ENCODE assay signal across 18 cellular contexts in genomic region chr5:105475401-105475800, GRCh38.
DNase-seq lines count a peak whose midpoint lies in the region; ATAC-seq, FAIRE-seq and TF ChIP-seq lines count a peak whose summit lies in the region.
"Had no signal": no experiment of that assay in that cellular context is flagged by ENCODE, and none has a peak within 500 bp of the region (broad histone marks: within the 10 kb centered on the region; RNA-seq: fewer than 3 reads in every experiment).

No MANE protein-coding gene starts in this region.

- H3K27me3 ChIP-seq in HepG2 (ENCODE audit: control insufficient read depth in 1 of 2, insufficient read depth in 2 of 2, low read length in 2 of 2) (no peaks in the 10 kb centered on the region), right lobe of liver (no peaks in the 10 kb centered on the region), SJCRH30 (no peaks in the 10 kb centered on the region)

- ATAC-seq in HepG2 (no peak), right lobe of liver (no peak)

- no peak overlapping the region for H3K4me3 Mint-ChIP-seq in activated CD4-positive, alpha-beta T cell treated with anti-CD3 and anti-CD28 coated beads, Interleukin-2, amount 10 ng/mL, durations not matched to agents 24 days and 14 days
- H3K4me3 Mint-ChIP-seq: IgD-negative memory B cell had no signal

- FAIRE-seq in HepG2 (lab: Jason Lieb, UNC) = no peak
- FAIRE-seq: GM12892 had no signal

- no TSS peak for BruUV-seq in HepG2 (replicated peaks; lab: Mats Ljungman, UMichigan)

- H3K4me1 ChIP-seq in HepG2 (ENCODE audit: insufficient read depth, low read length) (no peaks in the 10 kb centered on the region), right lobe of liver (no peaks in the 10 kb centered on the region), SJCRH30 (no peaks in the 10 kb centered on the region)
- H3K4me1 ChIP-seq: Caco-2, HAP-1 had no signal

- H3K9ac ChIP-seq in HepG2 (ENCODE audit: insufficient read depth, low read depth, low read length) = no peak overlapping the region

- 8% methylated on average over 2 of the region's 3 CpGs for WGBS in HepG2 (ENCODE audit: low lambda C conversion rate)
- whole genome bisulfite sequencing in right lobe of liver (ENCODE audit: insufficient coverage, low coverage, low lambda C conversion rate, missing lambda C conversion rate) = 33% methylated on average over 2 of the region's 3 CpGs

- no peaks in the 10 kb centered on the region for H3K9me3 Mint-ChIP-seq in activated CD4-positive, alpha-beta T cell treated with anti-CD3 and anti-CD28 coated beads, Interleukin-2, amount 10 ng/mL, durations not matched to agents 24 days and 14 days

- H3K36me3 ChIP-seq in HepG2 (replicated peaks in 1 of 2; ENCODE audit: control insufficient read depth in 1 of 2, insufficient read depth in 2 of 2, low read length in 2 of 2) (no peaks in the 10 kb centered on the region), right lobe of liver (no peaks in the 10 kb centered on the region), SJCRH30 (no peaks in the 10 kb centered on the region)
- H3K36me3 ChIP-seq: HAP-1 had no signal

- H3K4me1 Mint-ChIP-seq in activated CD4-positive, alpha-beta T cell treated with anti-CD3 and anti-CD28 coated beads, Interleukin-2, amount 10 ng/mL, durations not matched to agents 24 days and 14 days = no peaks in the 10 kb centered on the region
- H3K4me1 Mint-ChIP-seq: IgD-negative memory B cell had no signal

- H3K79me2 ChIP-seq in HepG2 (ENCODE audit: insufficient read depth, low read length) = no peaks in the 10 kb centered on the region

- H3K27me3 Mint-ChIP-seq in activated CD4-positive, alpha-beta T cell treated with anti-CD3 and anti-CD28 coated beads, Interleukin-2, amount 10 ng/mL, durations not matched to agents 24 days and 14 days = no peaks in the 10 kb centered on the region
- H3K27me3 Mint-ChIP-seq: IgD-negative memory B cell had no signal

- intact Hi-C loops in HepG2 (cut with micrococcal nuclease; ENCODE audit: unreplicated experiment) (no loop called here), right lobe of liver (cut with DNase I) (no loop called here)
- intact Hi-C loops in activated CD4-positive, alpha-beta T cell treated with anti-CD3 and anti-CD28 coated beads, Interleukin-2, amount 10 ng/mL, durations not matched to agents 24 days and 14 days (cut with micrococcal nuclease) = no loop called here

- CTCF ChIA-PET in HepG2 (lab: Yijun Ruan, JAX; ENCODE audit: low intra/inter-chr PET ratio, low total read pairs) = no interaction called here

- no peak for TF ChIP-seq RAD21 in HepG2 (CRISPR knock-in tag; IDR thresholded peaks at IDR 0.05)

- H3K4me2 ChIP-seq in HepG2 (ENCODE audit: low read depth, low read length) = no peak overlapping the region
- H3K4me2 ChIP-seq: PC-9 had no signal

- in situ Hi-C loops in HepG2 (cut with HindIII; ENCODE audit: extremely low pct_ligation_motif_present, low pct_unique_long_range_greater_than_20kb) = no loop called here

- no peak overlapping the region for H3K27ac ChIP-seq in HepG2 (ENCODE audit: extremely low read length, insufficient read depth, low read length)
- H3K27ac ChIP-seq in right lobe of liver = no peak overlapping the region
- no peak overlapping the region for H3K27ac ChIP-seq in SJCRH30
- H3K27ac ChIP-seq: 22Rv1, PC-9 had no signal

- no peak overlapping the region for H3K27ac Mint-ChIP-seq in activated CD4-positive, alpha-beta T cell treated with anti-CD3 and anti-CD28 coated beads, Interleukin-2, amount 10 ng/mL, durations not matched to agents 24 days and 14 days
- H3K27ac Mint-ChIP-seq: IgD-negative memory B cell had no signal

- H3K9me3 ChIP-seq in HepG2 (ENCODE audit: low read length) = no peaks in the 10 kb centered on the region
- no peaks in the 10 kb centered on the region for H3K9me3 ChIP-seq in right lobe of liver
- no peaks in the 10 kb centered on the region for H3K9me3 ChIP-seq in SJCRH30 (replicated peaks)
- H3K9me3 ChIP-seq: Caco-2, HAP-1 had no signal

- H3K36me3 Mint-ChIP-seq in activated CD4-positive, alpha-beta T cell treated with anti-CD3 and anti-CD28 coated beads, Interleukin-2, amount 10 ng/mL, durations not matched to agents 24 days and 14 days (ENCODE audit: low read depth) = no peaks in the 10 kb centered on the region
- H3K36me3 Mint-ChIP-seq: IgD-negative memory B cell had no signal

- TF ChIP-seq EP300 in HepG2 (IDR thresholded peaks at IDR 0.05; ENCODE audit: low read depth in 2 of 2, low read length in 2 of 2) = no peak
- TF ChIP-seq EP300 in HepG2 (CRISPR knock-in tag; IDR thresholded peaks at IDR 0.05; ENCODE audit: borderline replicate concordance) = no peak

- no peaks in the 10 kb centered on the region for H4K20me1 ChIP-seq in HepG2 (ENCODE audit: insufficient read depth, low read length)

- DNase-seq in DMS53 (lab: John Stamatoyannopoulos, UW) = peak; percentile 3
- no peak for DNase-seq in DMS53 treated with DMSO at 0.1 percent for 48 hours (lab: John Stamatoyannopoulos, UW; ENCODE audit: unreplicated experiment)
- DNase-seq in HepG2 (ENCODE audit: low spot score) = no peak
- no peak for DNase-seq in right lobe of liver
- DNase-seq in SJCRH30 = peak; percentile 3 to 36
- no peak for DNase-seq in superior temporal gyrus (ENCODE audit: extremely low spot score)
- no peak for DNase-seq in activated CD8-positive, alpha-beta memory T cell treated with anti-CD3 and anti-CD28 coated beads, Interleukin-2, amount 50 U/mL, for 4 hours
- no peak for DNase-seq in activated CD4-positive, alpha-beta T cell treated with anti-CD3 and anti-CD28 coated beads, Interleukin-2, amount 10 ng/mL, durations not matched to agents 24 days and 14 days
- DNase-seq: C1 segment of cervical spinal cord, Caco-2, DMS79, NCI-H1694 treated with DMSO at 0.1 percent for 48 hours, PC-9, T-helper 1 cell had no signal

- no peak overlapping the region for H2AFZ ChIP-seq in HepG2 (ENCODE audit: low read length)

- POLR2A ChIA-PET in HepG2 (lab: Yijun Ruan, JAX) = no interaction called here

- H3K4me3 ChIP-seq in HepG2 (replicated peaks in 1 of 3; ENCODE audit: insufficient read depth in 1 of 3, low read depth in 2 of 3, low read length in 3 of 3) = no peak overlapping the region
- no peak overlapping the region for H3K4me3 ChIP-seq in right lobe of liver
- no peak overlapping the region for H3K4me3 ChIP-seq in SJCRH30
- H3K4me3 ChIP-seq: HAP-1, PC-9 had no signal

- TF ChIP-seq CTCF in HepG2 (CRISPR knock-in tag; IDR thresholded peaks at IDR 0.05) = no peak
- no peak for TF ChIP-seq CTCF in right lobe of liver (IDR thresholded peaks at IDR 0.05)

- TF ChIP-seq POLR2A in HepG2 (IDR thresholded peaks at IDR 0.05; ENCODE audit: insufficient read depth in 1 of 2, low read depth in 2 of 2, low read length in 2 of 2) (no peak), right lobe of liver (IDR thresholded peaks at IDR 0.05) (no peak)

TF ChIP-seq in HepG2, 621 proteins besides CTCF, POLR2A, EP300 and RAD21:
- TF ChIP-seq NCOA1 (CRISPR knock-in tag; IDR thresholded peaks at IDR 0.05) (no peak), LCORL (IDR thresholded peaks at IDR 0.05) (peak; percentile 92), LCORL (CRISPR knock-in tag; IDR thresholded peaks at IDR 0.05) (no peak)
TF ChIP-seq in HepG2: peak in this region for 1.

Comparison
In these comparisons a context has a peak if more than half of its experiments do, and no peak if none do; other contexts are left out.
1. DNase-seq: peak in DMS53 (single experiment) and SJCRH30 (2 of 2); none in DMS53 treated with DMSO at 0.1 percent for 48 hours (single experiment), HepG2 (single experiment), right lobe of liver (0 of 3), superior temporal gyrus (single experiment), activated CD8-positive, alpha-beta memory T cell treated with anti-CD3 and anti-CD28 coated beads, Interleukin-2, amount 50 U/mL, for 4 hours (single experiment) and activated CD4-positive, alpha-beta T cell treated with anti-CD3 and anti-CD28 coated beads, Interleukin-2, amount 10 ng/mL, durations not matched to agents 24 days and 14 days (single experiment).